16 cellular contexts compared by ENCODE assay signal in genomic region chr14:62077676-62078261, GRCh38.
DNase-seq lines count a peak whose midpoint lies in the region; ATAC-seq and TF ChIP-seq lines count a peak whose summit lies in the region.
"Had no signal": no experiment of that assay in that cellular context is flagged by ENCODE, and none has a peak within 500 bp of the region (broad histone marks: within the 10 kb centered on the region; RNA-seq: fewer than 3 reads in every experiment).

No MANE protein-coding gene starts in this region.

- intact Hi-C loops in left colon (cut with DNase I, micrococcal nuclease) (no loop called here), Right ventricle myocardium superior (cut with DNase I) (no loop called here)

- DNase-seq in activated naive CD4-positive, alpha-beta T cell treated with anti-CD3 and anti-CD28 coated beads, Interleukin-2, amount 50 U/mL, for 72 hours (ENCODE audit: low spot score in 2 of 2) = no peak
- peak; percentile 97 for DNase-seq in Jurkat, Clone E6-1 (ENCODE audit: low read depth, low spot score)
- no peak for DNase-seq in activated naive CD8-positive, alpha-beta T cell treated with anti-CD3 and anti-CD28 coated beads, Interleukin-2, amount 50 U/mL, for 24 hours
- no peak for DNase-seq in stimulated activated naive CD8-positive, alpha-beta T cell treated with anti-CD3 and anti-CD28 coated beads, Interleukin-15, amount 100 ng/mL, for 72 hours
- no peak for DNase-seq in left colon
- DNase-seq in foreskin keratinocyte = no peak
- no peak for DNase-seq in Right ventricle myocardium superior
- DNase-seq: activated CD4-positive, alpha-beta T cell treated with anti-CD3 and anti-CD28 coated beads, Interleukin-2, amount 50 U/mL, for 48 hours; DMS53; Kasumi-1; NCI-H526 treated with DMSO at 0.1 percent for 48 hours had no signal

- no peaks in the 10 kb centered on the region for H3K4me1 ChIP-seq in foreskin keratinocyte
- H3K4me1 ChIP-seq: parathyroid adenoma had no signal

- no peaks in the 10 kb centered on the region for H3K9me3 Mint-ChIP-seq in activated naive CD4-positive, alpha-beta T cell treated with anti-CD3 and anti-CD28 coated beads, Interleukin-2, amount 50 U/mL, for 24 hours
- no peaks in the 10 kb centered on the region for H3K9me3 Mint-ChIP-seq in activated naive CD4-positive, alpha-beta T cell treated with anti-CD3 and anti-CD28 coated beads, Interleukin-2, amount 50 U/mL, for 72 hours
- no peaks in the 10 kb centered on the region for H3K9me3 Mint-ChIP-seq in activated naive CD8-positive, alpha-beta T cell treated with anti-CD3 and anti-CD28 coated beads, Interleukin-2, amount 50 U/mL, for 24 hours
- H3K9me3 Mint-ChIP-seq in stimulated activated naive CD8-positive, alpha-beta T cell treated with anti-CD3 and anti-CD28 coated beads, Interleukin-15, amount 100 ng/mL, for 72 hours = no peaks in the 10 kb centered on the region
- H3K9me3 Mint-ChIP-seq: mesothelial cell of epicardium; T-helper 1 cell treated with Interleukin-12 subunit alpha and Interleukin-12 subunit beta and Interleukin-4 antibody, amounts not matched to agents 30 μg/mL and 1 μg/mL, for 36 hours had no signal

- no peak overlapping the region for H3K27ac Mint-ChIP-seq in activated naive CD4-positive, alpha-beta T cell treated with anti-CD3 and anti-CD28 coated beads, Interleukin-2, amount 50 U/mL, for 24 hours
- H3K27ac Mint-ChIP-seq in activated naive CD4-positive, alpha-beta T cell treated with anti-CD3 and anti-CD28 coated beads, Interleukin-2, amount 50 U/mL, for 72 hours = no peak overlapping the region
- H3K27ac Mint-ChIP-seq in activated naive CD8-positive, alpha-beta T cell treated with anti-CD3 and anti-CD28 coated beads, Interleukin-2, amount 50 U/mL, for 24 hours = no peak overlapping the region
- no peak overlapping the region for H3K27ac Mint-ChIP-seq in stimulated activated naive CD8-positive, alpha-beta T cell treated with anti-CD3 and anti-CD28 coated beads, Interleukin-15, amount 100 ng/mL, for 72 hours
- H3K27ac Mint-ChIP-seq: mesothelial cell of epicardium; T-helper 1 cell treated with Interleukin-12 subunit alpha and Interleukin-12 subunit beta and Interleukin-4 antibody, amounts not matched to agents 30 μg/mL and 1 μg/mL, for 36 hours had no signal

- TF ChIP-seq CTCF in foreskin keratinocyte (conservative IDR thresholded peaks at IDR 0.05) = no peak

- peak overlapping the region; percentile 19; the same call in 1 of the 2 replicates for H3K4me3 ChIP-seq in Jurkat, Clone E6-1 (ENCODE audit: low read length)
- H3K4me3 ChIP-seq: smooth muscle cell had no signal

- peaks cover 51% of the 10 kb centered on the region for H3K4me1 Mint-ChIP-seq in activated naive CD4-positive, alpha-beta T cell treated with anti-CD3 and anti-CD28 coated beads, Interleukin-2, amount 50 U/mL, for 24 hours
- H3K4me1 Mint-ChIP-seq in activated naive CD8-positive, alpha-beta T cell treated with anti-CD3 and anti-CD28 coated beads, Interleukin-2, amount 50 U/mL, for 24 hours = peaks cover 42% of the 10 kb centered on the region
- peaks cover 31% of the 10 kb centered on the region for H3K4me1 Mint-ChIP-seq in stimulated activated naive CD8-positive, alpha-beta T cell treated with anti-CD3 and anti-CD28 coated beads, Interleukin-15, amount 100 ng/mL, for 72 hours
- H3K4me1 Mint-ChIP-seq: mesothelial cell of epicardium had no signal

- ATAC-seq in activated naive CD4-positive, alpha-beta T cell treated with anti-CD3 and anti-CD28 coated beads, Interleukin-2, amount 50 U/mL, for 72 hours = no peak
- ATAC-seq in activated naive CD8-positive, alpha-beta T cell treated with anti-CD3 and anti-CD28 coated beads, Interleukin-2, amount 50 U/mL, for 24 hours = peak; percentile 52
- ATAC-seq in stimulated activated naive CD8-positive, alpha-beta T cell treated with anti-CD3 and anti-CD28 coated beads, Interleukin-15, amount 100 ng/mL, for 72 hours = peak; percentile 85
- ATAC-seq in left colon (no peak), foreskin keratinocyte (no peak), Right ventricle myocardium superior (ENCODE audit: poor library complexity) (no peak)

- H3K27me3 Mint-ChIP-seq in activated naive CD4-positive, alpha-beta T cell treated with anti-CD3 and anti-CD28 coated beads, Interleukin-2, amount 50 U/mL, for 24 hours = no peaks in the 10 kb centered on the region
- no peaks in the 10 kb centered on the region for H3K27me3 Mint-ChIP-seq in activated naive CD8-positive, alpha-beta T cell treated with anti-CD3 and anti-CD28 coated beads, Interleukin-2, amount 50 U/mL, for 24 hours
- peaks cover 4% of the 10 kb centered on the region for H3K27me3 Mint-ChIP-seq in stimulated activated naive CD8-positive, alpha-beta T cell treated with anti-CD3 and anti-CD28 coated beads, Interleukin-15, amount 100 ng/mL, for 72 hours

- no peaks in the 10 kb centered on the region for H3K36me3 Mint-ChIP-seq in activated naive CD4-positive, alpha-beta T cell treated with anti-CD3 and anti-CD28 coated beads, Interleukin-2, amount 50 U/mL, for 24 hours
- H3K36me3 Mint-ChIP-seq in activated naive CD4-positive, alpha-beta T cell treated with anti-CD3 and anti-CD28 coated beads, Interleukin-2, amount 50 U/mL, for 72 hours = no peaks in the 10 kb centered on the region
- H3K36me3 Mint-ChIP-seq in activated naive CD8-positive, alpha-beta T cell treated with anti-CD3 and anti-CD28 coated beads, Interleukin-2, amount 50 U/mL, for 24 hours (ENCODE audit: low read depth) = no peaks in the 10 kb centered on the region
- H3K36me3 Mint-ChIP-seq: mesothelial cell of epicardium had no signal

- H3K27ac ChIP-seq in foreskin keratinocyte = no peak overlapping the region
- H3K27ac ChIP-seq: parathyroid adenoma had no signal

- peak overlapping the region; percentile 23 for H3K4me3 Mint-ChIP-seq in activated naive CD4-positive, alpha-beta T cell treated with anti-CD3 and anti-CD28 coated beads, Interleukin-2, amount 50 U/mL, for 24 hours
- no peak overlapping the region for H3K4me3 Mint-ChIP-seq in activated naive CD8-positive, alpha-beta T cell treated with anti-CD3 and anti-CD28 coated beads, Interleukin-2, amount 50 U/mL, for 24 hours
- H3K4me3 Mint-ChIP-seq in stimulated activated naive CD8-positive, alpha-beta T cell treated with anti-CD3 and anti-CD28 coated beads, Interleukin-15, amount 100 ng/mL, for 72 hours = no peak overlapping the region
- H3K4me3 Mint-ChIP-seq: mesothelial cell of epicardium; T-helper 1 cell treated with Interleukin-12 subunit alpha and Interleukin-12 subunit beta and Interleukin-4 antibody, amounts not matched to agents 30 μg/mL and 1 μg/mL, for 36 hours had no signal

- peaks cover 3% of the 10 kb centered on the region for H3K27me3 ChIP-seq in foreskin keratinocyte

Comparison
In these comparisons a context has a peak if more than half of its experiments do, and no peak if none do; other contexts are left out.
1. ATAC-seq: peak in activated naive CD8-positive, alpha-beta T cell treated with anti-CD3 and anti-CD28 coated beads, Interleukin-2, amount 50 U/mL, for 24 hours (single experiment) and stimulated activated naive CD8-positive, alpha-beta T cell treated with anti-CD3 and anti-CD28 coated beads, Interleukin-15, amount 100 ng/mL, for 72 hours (single experiment); none in activated naive CD4-positive, alpha-beta T cell treated with anti-CD3 and anti-CD28 coated beads, Interleukin-2, amount 50 U/mL, for 72 hours (0 of 2), left colon (single experiment), foreskin keratinocyte (single experiment) and Right ventricle myocardium superior (single experiment).